In the genomic region with DNA sequence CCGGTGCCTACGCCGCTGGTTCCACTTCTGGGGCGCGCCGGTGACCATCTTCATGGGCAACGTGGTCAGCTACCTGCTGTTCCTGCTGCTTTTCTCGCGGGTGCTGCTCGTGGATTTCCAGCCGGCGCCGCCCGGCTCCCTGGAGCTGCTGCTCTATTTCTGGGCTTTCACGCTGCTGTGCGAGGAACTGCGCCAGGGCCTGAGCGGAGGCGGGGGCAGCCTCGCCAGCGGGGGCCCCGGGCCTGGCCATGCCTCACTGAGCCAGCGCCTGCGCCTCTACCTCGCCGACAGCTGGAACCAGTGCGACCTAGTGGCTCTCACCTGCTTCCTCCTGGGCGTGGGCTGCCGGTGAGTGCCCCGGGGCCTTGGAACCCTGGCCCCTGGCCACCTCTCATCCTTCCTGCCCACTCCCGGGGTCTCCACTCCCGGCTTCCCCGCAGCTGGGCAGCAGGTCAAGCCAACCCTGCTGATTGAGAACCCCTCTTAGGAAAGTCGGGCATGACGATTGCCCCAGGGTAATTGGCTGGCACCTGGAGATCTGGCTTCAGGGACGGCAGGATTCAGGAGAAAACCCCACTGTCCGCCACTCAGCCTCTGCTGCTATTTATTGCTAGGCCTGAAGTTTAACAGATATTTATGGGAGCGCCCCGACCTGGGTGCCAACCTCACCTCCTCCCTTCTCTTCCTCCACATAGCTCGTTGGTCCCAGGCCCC, we compare ENCODE assay signal across 17 cellular contexts. TPM values are rescaled to one million over a fixed set of nuclear protein-coding genes. Genes with fewer than 3 reads are reported as not detected.
DNase-seq lines count a peak whose midpoint lies in the region; ATAC-seq and TF ChIP-seq lines count a peak whose summit lies in the region.
"Had no signal": no experiment of that assay in that cellular context is flagged by ENCODE, and none has a peak within 500 bp of the region (broad histone marks: within the 10 kb centered on the region; RNA-seq: fewer than 3 reads in every experiment).

No MANE protein-coding gene starts in this region.

- no peaks in the 10 kb centered on the region for H3K9me3 Mint-ChIP-seq in activated CD8-positive, alpha-beta T cell treated with anti-CD3 and anti-CD28 coated beads for 36 hours
- H3K9me3 Mint-ChIP-seq: immature natural killer cell had no signal

- no peaks in the 10 kb centered on the region for H3K27me3 Mint-ChIP-seq in activated CD8-positive, alpha-beta T cell treated with anti-CD3 and anti-CD28 coated beads for 36 hours
- H3K27me3 Mint-ChIP-seq: activated naive CD8-positive, alpha-beta T cell had no signal

- no peak overlapping the region for H3K23ac ChIP-seq in mesenchymal stem cell (ENCODE audit: low read length in 2 of 2)

- no peak overlapping the region for H3K4me3 ChIP-seq in colonic mucosa
- H3K4me3 ChIP-seq in mesenchymal stem cell (ENCODE audit: insufficient read depth in 1 of 2, low read depth in 1 of 2, low read length in 2 of 2): no peak overlapping the region
- H3K4me3 ChIP-seq: smooth muscle cell, upper lobe of left lung had no signal

- H3K4me1 ChIP-seq in colonic mucosa: peaks cover 15% of the 10 kb centered on the region
- H3K4me1 ChIP-seq in mesenchymal stem cell (ENCODE audit: control insufficient read depth, insufficient read depth, low read depth, low read length): no peaks in the 10 kb centered on the region

- no peak overlapping the region for H3K4ac ChIP-seq in mesenchymal stem cell (ENCODE audit: low read depth in 1 of 2, low read length in 2 of 2)

- 93% methylated on average over 40 of the region's 40 CpGs for WGBS in mesenchymal stem cell

- no peak overlapping the region for H3K18ac ChIP-seq in mesenchymal stem cell (ENCODE audit: low read depth in 1 of 2, low read length in 2 of 2)

- no peak overlapping the region for H2BK15ac ChIP-seq in mesenchymal stem cell (ENCODE audit: low read depth, poor library complexity, severe bottlenecking)

- CTCF ChIA-PET in activated CD8-positive, alpha-beta T cell treated with anti-CD3 and anti-CD28 coated beads for 36 hours (lab: Charles Lee): interaction anchor here (0.9 to 3.6 kb wide), 5 partner anchors 11 to 99 kb away, joined by 4 to 19 read pairs (median 7); partner anchors contain the start of gene LIN7B

- no peak overlapping the region for H2AFZ ChIP-seq in mesenchymal stem cell (ENCODE audit: low read depth, low read length)

- H2AK5ac ChIP-seq in mesenchymal stem cell (ENCODE audit: low read length, severe bottlenecking): no peak overlapping the region

- H2BK5ac ChIP-seq in mesenchymal stem cell (ENCODE audit: low read depth, low read length, poor library complexity, severe bottlenecking): no peak overlapping the region

- no peak overlapping the region for H3K27ac Mint-ChIP-seq in activated CD8-positive, alpha-beta T cell treated with anti-CD3 and anti-CD28 coated beads for 36 hours
- H3K27ac Mint-ChIP-seq: activated naive CD8-positive, alpha-beta T cell; immature natural killer cell; naive thymus-derived CD8-positive, alpha-beta T cell had no signal

- no peak for ATAC-seq in GM18498 (IDR thresholded peaks at IDR 0.05; ENCODE audit: unreplicated experiment)
- no peak for ATAC-seq in activated CD8-positive, alpha-beta T cell treated with anti-CD3 and anti-CD28 coated beads for 36 hours
- ATAC-seq: naive thymus-derived CD8-positive, alpha-beta T cell had no signal

- H4K8ac ChIP-seq in mesenchymal stem cell (ENCODE audit: low read length): peak overlapping the region; percentile 39

- no peak overlapping the region for H3K4me3 Mint-ChIP-seq in activated CD8-positive, alpha-beta T cell treated with anti-CD3 and anti-CD28 coated beads for 36 hours
- H3K4me3 Mint-ChIP-seq: activated naive CD8-positive, alpha-beta T cell; immature natural killer cell; naive thymus-derived CD8-positive, alpha-beta T cell had no signal

- H3K9ac ChIP-seq in colonic mucosa (ENCODE audit: low read depth in 2 of 2, low read length in 2 of 2) (peak overlapping the region; percentile 30 to 68), mesenchymal stem cell (ENCODE audit: low read length) (no peak overlapping the region)

- H3K27me3 ChIP-seq in colonic mucosa (no peaks in the 10 kb centered on the region), mesenchymal stem cell (ENCODE audit: control insufficient read depth in 1 of 2, insufficient read depth in 1 of 2, low read length in 2 of 2) (no peaks in the 10 kb centered on the region)
- H3K27me3 ChIP-seq: upper lobe of left lung had no signal

- peak overlapping the region; percentile 76 for H3K27ac ChIP-seq in colonic mucosa
- no peak overlapping the region for H3K27ac ChIP-seq in mesenchymal stem cell (ENCODE audit: low read length, poor library complexity, severe bottlenecking)

- H3K36me3 ChIP-seq in colonic mucosa (no peaks in the 10 kb centered on the region), mesenchymal stem cell (ENCODE audit: control insufficient read depth in 1 of 2, insufficient read depth in 2 of 2, low read depth in 1 of 2, low read length in 2 of 2) (peaks cover 37 to 46% of the 10 kb centered on the region in 2 experiments)

- H2BK12ac ChIP-seq in mesenchymal stem cell (ENCODE audit: low read length in 2 of 2): no peak overlapping the region

- no peak overlapping the region for H2BK120ac ChIP-seq in mesenchymal stem cell (ENCODE audit: low read depth, low read length)

- no peak overlapping the region for H3K14ac ChIP-seq in mesenchymal stem cell (ENCODE audit: low read length in 2 of 2)

- POLR2A ChIA-PET in activated CD8-positive, alpha-beta T cell treated with anti-CD3 and anti-CD28 coated beads for 36 hours (lab: Charles Lee): interaction anchor here (1.1 kb wide), 1 partner anchor 33 kb away, joined by 3 read pairs; no protein-coding TSS in a partner anchor

- H3K9me3 ChIP-seq in colonic mucosa: no peaks in the 10 kb centered on the region
- H3K9me3 ChIP-seq in mesenchymal stem cell (ENCODE audit: control insufficient read depth, low read length): no peaks in the 10 kb centered on the region
- H3K9me3 ChIP-seq: upper lobe of left lung had no signal

- no peak overlapping the region for H3K4me2 ChIP-seq in mesenchymal stem cell (ENCODE audit: low read length, poor library complexity, severe bottlenecking)
- H3K4me2 ChIP-seq: smooth muscle cell had no signal

- TF ChIP-seq CTCF in colonic mucosa (IDR thresholded peaks at IDR 0.05): no peak
- no peak for TF ChIP-seq CTCF in activated CD8-positive, alpha-beta T cell treated with anti-CD3 and anti-CD28 coated beads for 36 hours (IDR thresholded peaks at IDR 0.05)

- intact Hi-C loops in colonic mucosa (cut with DNase I): loop anchor here (5.0 kb wide), 1 partner anchor 39 kb away; the partner anchor contains the start of genes HRC and TRPM4
- intact Hi-C loops in activated CD8-positive, alpha-beta T cell treated with anti-CD3 and anti-CD28 coated beads for 36 hours (cut with micrococcal nuclease): no loop called here

- peak; percentile 39 for DNase-seq in activated effector memory CD4-positive, alpha-beta T cell treated with anti-CD3 and anti-CD28 coated beads, Interleukin-2, amount 50 U/mL, for 16 hours
- DNase-seq in activated effector memory CD4-positive, alpha-beta T cell treated with Interleukin-2 at 50 U/mL for 16 hours: no peak
- DNase-seq in colonic mucosa: peak; percentile 60
- DNase-seq in mesenchymal stem cell: no peak
- no peak for DNase-seq in SHP77 treated with DMSO at 0.1 percent for 48 hours (lab: John Stamatoyannopoulos, UW)
- no peak for DNase-seq in activated CD8-positive, alpha-beta T cell treated with anti-CD3 and anti-CD28 coated beads for 36 hours
- DNase-seq in iPS-NIHi7 (ENCODE audit: extremely low spot score): no peak
- DNase-seq: ACHN; immature natural killer cell; naive thymus-derived CD8-positive, alpha-beta T cell; NCI-H226; RPMI8226 had no signal

- no peak overlapping the region for H4K91ac ChIP-seq in mesenchymal stem cell (ENCODE audit: low read length)

- peaks cover 2% of the 10 kb centered on the region for H3K4me1 Mint-ChIP-seq in activated CD8-positive, alpha-beta T cell treated with anti-CD3 and anti-CD28 coated beads for 36 hours (ENCODE audit: low read depth)
- H3K4me1 Mint-ChIP-seq: immature natural killer cell had no signal

- H3K36me3 Mint-ChIP-seq in activated CD8-positive, alpha-beta T cell treated with anti-CD3 and anti-CD28 coated beads for 36 hours (ENCODE audit: low read depth): no peaks in the 10 kb centered on the region
- H3K36me3 Mint-ChIP-seq: activated naive CD8-positive, alpha-beta T cell; immature natural killer cell; naive thymus-derived CD8-positive, alpha-beta T cell had no signal

- no peaks in the 10 kb centered on the region for H3K79me1 ChIP-seq in mesenchymal stem cell (replicated peaks; ENCODE audit: low read length, poor library complexity, severe bottlenecking)

RNA-seq across cellular contexts. Expression of gene TRPM4, which starts 39.1 kb away (rescaled TPM):
- 100 to 1,000 TPM; 175 to 307 TPM for total RNA-seq in colonic mucosa
- polyA plus RNA-seq in mesenchymal stem cell (2013, experiment 1 of 2): 30.1 TPM
- polyA plus RNA-seq in mesenchymal stem cell (2013, experiment 2 of 2): 30.7 TPM
- under 1 TPM; 0.40 to 0.54 TPM for total RNA-seq in activated CD8-positive, alpha-beta T cell treated with anti-CD3 and anti-CD28 coated beads for 36 hours
- total RNA-seq: naive thymus-derived CD8-positive, alpha-beta T cell had no signal
- polyA plus RNA-seq: naive thymus-derived CD8-positive, alpha-beta T cell had no signal

RNA-seq across cellular contexts. Expression of gene HRC, which starts 41.5 kb away (rescaled TPM):
- total RNA-seq in colonic mucosa: 1 to 10 TPM in 1 of 2 donors, under 1 TPM in 1; 0.53 to 1.8 TPM
- polyA plus RNA-seq in mesenchymal stem cell (2013, experiment 1 of 2): not detected
- not detected for polyA plus RNA-seq in mesenchymal stem cell (2013, experiment 2 of 2)
- total RNA-seq in activated CD8-positive, alpha-beta T cell treated with anti-CD3 and anti-CD28 coated beads for 36 hours: not detected
- total RNA-seq: activated CD8-positive, alpha-beta memory T cell treated with anti-CD3 and anti-CD28 coated beads for 36 hours; naive thymus-derived CD8-positive, alpha-beta T cell had no signal
- polyA plus RNA-seq: immature natural killer cell; naive thymus-derived CD8-positive, alpha-beta T cell had no signal

Comparison
In these comparisons a context has a peak if more than half of its experiments do, and no peak if none do; other contexts are left out.
1. DNase-seq: peak in activated effector memory CD4-positive, alpha-beta T cell treated with anti-CD3 and anti-CD28 coated beads, Interleukin-2, amount 50 U/mL, for 16 hours (single experiment) and colonic mucosa (single experiment); none in activated effector memory CD4-positive, alpha-beta T cell treated with Interleukin-2 at 50 U/mL for 16 hours (single experiment), mesenchymal stem cell (single experiment), SHP77 treated with DMSO at 0.1 percent for 48 hours (single experiment), activated CD8-positive, alpha-beta T cell treated with anti-CD3 and anti-CD28 coated beads for 36 hours (single experiment) and iPS-NIHi7 (single experiment).
2. RNA of gene TRPM4, which starts 39.1 kb away (total RNA-seq): 175 to 307 TPM in colonic mucosa; 0.40 to 0.54 TPM in activated CD8-positive, alpha-beta T cell treated with anti-CD3 and anti-CD28 coated beads for 36 hours; every median in the first group is over 100 times any median in the second.